Comparison of ENCODE assay signal across 9 cellular contexts in genomic region chr14:77141592-77142288, GRCh38. TPM values are rescaled to one million over a fixed set of nuclear protein-coding genes. Genes with fewer than 3 reads are reported as not detected.
A peak's percentile ranks its signal among the peaks of the same experiment; 100 is the strongest.
DNase-seq lines count a peak whose midpoint lies in the region; ATAC-seq and TF ChIP-seq lines count a peak whose summit lies in the region.
"Had no signal": no experiment of that assay in that cellular context is flagged by ENCODE, and none has a peak within 500 bp of the region (broad histone marks: within the 10 kb centered on the region; RNA-seq: fewer than 3 reads in every experiment).

TSS of gene ZDHHC22 (minus strand) at chr14:77141791. CDS start at chr14:77139738, 2,053 bp downstream.

- peaks cover 0 to 43% (median 21%) of the 10 kb centered on the region in 4 donors for H3K4me1 Mint-ChIP-seq in CD4-positive, CD25-positive, alpha-beta regulatory T cell
- peaks cover 4 to 8% of the 10 kb centered on the region in 2 donors for H3K4me1 Mint-ChIP-seq in natural killer cell treated with Interleukin-12 subunit alpha and Interleukin-12 subunit beta and Interleukin-15 and Interleukin-18, amount 100 ng/mL, for 72 hours (ENCODE audit: low read depth in 2 of 2)

- no peaks in the 10 kb centered on the region for H3K36me3 ChIP-seq in CD4-positive, CD25-positive, alpha-beta regulatory T cell (ENCODE audit: control insufficient read depth, insufficient read depth, low read length)

- TF ChIP-seq CTCF in choroid plexus epithelial cell (conservative IDR thresholded peaks at IDR 0.05; ENCODE audit: low read depth, low read length) = no peak

- ATAC-seq in CD4-positive, CD25-positive, alpha-beta regulatory T cell (ENCODE audit: low read depth in 2 of 2) = no peak
- no peak for ATAC-seq in natural killer cell treated with Interleukin-12 subunit alpha and Interleukin-12 subunit beta and Interleukin-15 and Interleukin-18, amount 100 ng/mL, for 72 hours
- no peak for ATAC-seq in GM18868 (IDR thresholded peaks at IDR 0.05; ENCODE audit: unreplicated experiment)
- ATAC-seq in GM19328 (IDR thresholded peaks at IDR 0.05; ENCODE audit: unreplicated experiment) = no peak
- no peak for ATAC-seq in HG02571 (IDR thresholded peaks at IDR 0.05; ENCODE audit: unreplicated experiment)

- peaks cover 86% of the 10 kb centered on the region for H3K27me3 Mint-ChIP-seq in CD4-positive, CD25-positive, alpha-beta regulatory T cell
- H3K27me3 Mint-ChIP-seq in natural killer cell treated with Interleukin-12 subunit alpha and Interleukin-12 subunit beta and Interleukin-15 and Interleukin-18, amount 100 ng/mL, for 72 hours = peaks cover 60% of the 10 kb centered on the region in 2 donors

- no peaks in the 10 kb centered on the region for H3K36me3 Mint-ChIP-seq in CD4-positive, CD25-positive, alpha-beta regulatory T cell
- H3K36me3 Mint-ChIP-seq in natural killer cell treated with Interleukin-12 subunit alpha and Interleukin-12 subunit beta and Interleukin-15 and Interleukin-18, amount 100 ng/mL, for 72 hours = no peaks in the 10 kb centered on the region
- H3K36me3 Mint-ChIP-seq: activated naive CD4-positive, alpha-beta T cell treated with anti-CD3 and anti-CD28 coated beads, Interleukin-2, amount 50 U/mL, for 72 hours had no signal

- H3K9me3 ChIP-seq in CD4-positive, CD25-positive, alpha-beta regulatory T cell (ENCODE audit: control insufficient read depth in 2 of 2, low read length in 2 of 2) = no peaks in the 10 kb centered on the region

- H3K27ac Mint-ChIP-seq in CD4-positive, CD25-positive, alpha-beta regulatory T cell = peak within 1 kb of the TSS in 1 of 3 donors; percentile 14
- no peak within 1 kb of the TSS for H3K27ac Mint-ChIP-seq in natural killer cell treated with Interleukin-12 subunit alpha and Interleukin-12 subunit beta and Interleukin-15 and Interleukin-18, amount 100 ng/mL, for 72 hours
- H3K27ac Mint-ChIP-seq: activated naive CD4-positive, alpha-beta T cell treated with anti-CD3 and anti-CD28 coated beads, Interleukin-2, amount 50 U/mL, for 72 hours had no signal

- peaks cover 0 to 2% (median 0%) of the 10 kb centered on the region in 7 donors for H3K9me3 Mint-ChIP-seq in CD4-positive, CD25-positive, alpha-beta regulatory T cell
- H3K9me3 Mint-ChIP-seq in natural killer cell treated with Interleukin-12 subunit alpha and Interleukin-12 subunit beta and Interleukin-15 and Interleukin-18, amount 100 ng/mL, for 72 hours = no peaks in the 10 kb centered on the region
- H3K9me3 Mint-ChIP-seq: activated naive CD4-positive, alpha-beta T cell treated with anti-CD3 and anti-CD28 coated beads, Interleukin-2, amount 50 U/mL, for 72 hours had no signal

- no peak for DNase-seq in CD4-positive, CD25-positive, alpha-beta regulatory T cell
- DNase-seq in NCI-H146 (lab: John Stamatoyannopoulos, UW) (peak; percentile 56), choroid plexus epithelial cell (ENCODE audit: low read depth) (no peak)
- DNase-seq in natural killer cell treated with Interleukin-12 subunit alpha and Interleukin-12 subunit beta and Interleukin-15 and Interleukin-18, amount 100 ng/mL, for 72 hours (ENCODE audit: low spot score) = peak; percentile 45
- no peak for DNase-seq in stimulated activated CD8-positive, alpha-beta memory T cell treated with anti-CD3 and anti-CD28 coated beads, Interleukin-4, amount 100 ng/mL, for 48 hours

- no peak within 1 kb of the TSS for H3K4me3 ChIP-seq in CD4-positive, CD25-positive, alpha-beta regulatory T cell (ENCODE audit: low read depth, low read length)
- peak within 1 kb of the TSS; percentile 37 for H3K4me3 ChIP-seq in choroid plexus epithelial cell (ENCODE audit: low read depth, low read length)

- H3K4me3 Mint-ChIP-seq in CD4-positive, CD25-positive, alpha-beta regulatory T cell = peak within 1 kb of the TSS in 3 of 4 donors; percentile 43 to 83 (median 79)
- H3K4me3 Mint-ChIP-seq in natural killer cell treated with Interleukin-12 subunit alpha and Interleukin-12 subunit beta and Interleukin-15 and Interleukin-18, amount 100 ng/mL, for 72 hours = no peak within 1 kb of the TSS

- no peak within 1 kb of the TSS for H3K27ac ChIP-seq in CD4-positive, CD25-positive, alpha-beta regulatory T cell (ENCODE audit: insufficient read depth, low read length, poor library complexity, severe bottlenecking)

- peaks cover 15% of the 10 kb centered on the region for H3K4me1 ChIP-seq in CD4-positive, CD25-positive, alpha-beta regulatory T cell (ENCODE audit: control insufficient read depth, insufficient read depth, low read length, poor library complexity, severe bottlenecking)

- H3K27me3 ChIP-seq in CD4-positive, CD25-positive, alpha-beta regulatory T cell (ENCODE audit: control insufficient read depth, insufficient read depth, low read length) = peaks cover 46% of the 10 kb centered on the region

RNA-seq across cellular contexts. Expression of gene ZDHHC22, which starts in this region (rescaled TPM):
- total RNA-seq in CD4-positive, CD25-positive, alpha-beta regulatory T cell = not detected
- polyA plus RNA-seq in CD4-positive, CD25-positive, alpha-beta regulatory T cell = not detected
- total RNA-seq in natural killer cell treated with Interleukin-12 subunit alpha and Interleukin-12 subunit beta and Interleukin-15 and Interleukin-18, amount 100 ng/mL, for 72 hours = not detected
- total RNA-seq: activated naive CD4-positive, alpha-beta T cell treated with anti-CD3 and anti-CD28 coated beads, Interleukin-2, amount 50 U/mL, for 72 hours had no signal

Comparison
In these comparisons a context has a peak if more than half of its experiments do, and no peak if none do; other contexts are left out.
1. Peak in DNase-seq in natural killer cell treated with Interleukin-12 subunit alpha and Interleukin-12 subunit beta and Interleukin-15 and Interleukin-18, amount 100 ng/mL, for 72 hours; RNA of the gene not detected or under 1 TPM.